20 cellular contexts compared by ENCODE assay signal in the genomic region with DNA sequence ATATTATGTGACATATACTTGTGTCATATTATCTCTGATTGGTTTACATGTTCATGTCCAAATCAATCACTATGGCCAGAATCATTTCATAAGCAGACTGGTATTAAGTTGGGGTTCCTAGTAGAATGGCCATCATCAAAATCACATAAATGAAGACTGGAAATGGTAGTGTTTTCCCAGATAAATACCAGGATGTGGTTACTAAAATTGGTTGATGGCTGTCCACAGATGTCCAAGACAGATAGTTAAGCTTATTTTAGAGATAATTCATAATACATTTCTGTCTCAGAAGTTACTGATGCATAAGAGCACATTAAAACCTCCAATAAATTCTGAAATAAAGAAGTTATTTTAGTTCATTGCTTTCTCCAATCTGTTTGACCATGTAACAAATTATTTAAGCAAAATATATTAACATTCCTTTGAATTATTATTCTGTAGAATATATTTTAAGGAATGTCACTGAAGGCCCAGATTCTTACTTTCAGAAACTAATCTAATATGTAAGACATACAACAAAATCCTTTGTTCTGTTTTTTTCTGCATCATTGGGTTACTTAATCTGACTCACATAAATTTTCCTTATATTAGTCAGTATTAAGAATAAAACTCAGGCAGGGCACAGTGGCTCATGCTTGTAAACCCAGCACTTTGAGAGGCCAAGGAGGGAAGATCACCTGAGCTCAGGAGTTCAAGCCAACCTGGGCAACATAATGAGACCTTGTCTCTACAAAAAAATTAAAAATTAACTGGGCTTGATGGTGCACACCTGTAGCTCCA.
DNase-seq lines count a peak whose midpoint lies in the region; ATAC-seq, FAIRE-seq and TF ChIP-seq lines count a peak whose summit lies in the region.
"Had no signal": no experiment of that assay in that cellular context is flagged by ENCODE, and none has a peak within 500 bp of the region (broad histone marks: within the 10 kb centered on the region; RNA-seq: fewer than 3 reads in every experiment).

No MANE protein-coding gene starts in this region.

- no peak overlapping the region for H3K27ac Mint-ChIP-seq in T-helper 2 cell treated with Interferon-gamma antibody and Interleukin-4, amounts not matched to agents 5 μg/mL and 100 μg/mL, for 36 hours
- H3K27ac Mint-ChIP-seq: activated naive CD4-positive, alpha-beta T cell treated with anti-CD3 and anti-CD28 coated beads, Interleukin-2, amount 50 U/mL, for 24 hours; naive thymus-derived CD8-positive, alpha-beta T cell had no signal

- FAIRE-seq in GM12891 (lab: Jason Lieb, UNC) (peak; percentile 45), RCC 7860 (lab: Jason Lieb, UNC) (peak; percentile 94)

- H3K27me3 Mint-ChIP-seq in T-helper 2 cell treated with Interferon-gamma antibody and Interleukin-4, amounts not matched to agents 5 μg/mL and 100 μg/mL, for 36 hours (ENCODE audit: low read depth) = peaks cover 15% of the 10 kb centered on the region
- H3K27me3 Mint-ChIP-seq: activated naive CD4-positive, alpha-beta T cell treated with anti-CD3 and anti-CD28 coated beads, Interleukin-2, amount 50 U/mL, for 24 hours; naive thymus-derived CD8-positive, alpha-beta T cell had no signal

- H3K4me3 ChIP-seq in epithelial cell of esophagus (ENCODE audit: low read length) = no peak overlapping the region
- H3K4me3 ChIP-seq: BLaER1 treated with 17β-estradiol and CSF1 and Interleukin-3, amounts not matched to agents 10 nM and 100 nM; right atrium auricular region; tibial artery had no signal

- no peaks in the 10 kb centered on the region for H3K9me3 Mint-ChIP-seq in T-helper 2 cell treated with Interferon-gamma antibody and Interleukin-4, amounts not matched to agents 5 μg/mL and 100 μg/mL, for 36 hours
- H3K9me3 Mint-ChIP-seq: activated naive CD4-positive, alpha-beta T cell treated with anti-CD3 and anti-CD28 coated beads, Interleukin-2, amount 50 U/mL, for 24 hours; naive thymus-derived CD8-positive, alpha-beta T cell had no signal

- TF ChIP-seq POLR2A in GM12891 (IDR thresholded peaks at IDR 0.05; ENCODE audit: low read depth, low read length) = no peak

- no peak for DNase-seq in GM12891 (ENCODE audit: insufficient read length, low spot score)
- peak; percentile 79 for DNase-seq in RCC 7860 (ENCODE audit: low spot score)
- peak; percentile 78 for DNase-seq in epithelial cell of esophagus (ENCODE audit: low read depth)
- peak; percentile 88 for DNase-seq in renal cortical epithelial cell (ENCODE audit: low read depth)
- no peak for DNase-seq in T-helper 2 cell treated with Interferon-gamma antibody and Interleukin-4, amounts not matched to agents 5 μg/mL and 100 μg/mL, for 36 hours (ENCODE audit: low spot score)
- DNase-seq in mesenteric fat pad (ENCODE audit: low spot score) = no peak
- DNase-seq: central memory CD4-positive, alpha-beta T cell; DMS79; hypothalamus; left ventricle myocardium superior; NCI-H1436; NCI-H446; stimulated activated CD4-positive, alpha-beta T cell treated with anti-CD3 and anti-CD28 coated beads, Interleukin-4, amount 100 ng/mL, for 1 hour; tibial artery had no signal

- H3K4me1 Mint-ChIP-seq in T-helper 2 cell treated with Interferon-gamma antibody and Interleukin-4, amounts not matched to agents 5 μg/mL and 100 μg/mL, for 36 hours (ENCODE audit: low read depth) = peaks cover 7% of the 10 kb centered on the region

- H3K36me3 Mint-ChIP-seq in T-helper 2 cell treated with Interferon-gamma antibody and Interleukin-4, amounts not matched to agents 5 μg/mL and 100 μg/mL, for 36 hours (ENCODE audit: low read depth) = no peaks in the 10 kb centered on the region
- H3K36me3 Mint-ChIP-seq: activated naive CD4-positive, alpha-beta T cell treated with anti-CD3 and anti-CD28 coated beads, Interleukin-2, amount 50 U/mL, for 24 hours; naive thymus-derived CD8-positive, alpha-beta T cell had no signal

- no peak for ATAC-seq in HG03159 (IDR thresholded peaks at IDR 0.05; ENCODE audit: unreplicated experiment)
- ATAC-seq in HG03196 (IDR thresholded peaks at IDR 0.05; ENCODE audit: unreplicated experiment) = no peak
- ATAC-seq: left ventricle myocardium superior; naive thymus-derived CD8-positive, alpha-beta T cell had no signal

- no peak overlapping the region for H3K4me3 Mint-ChIP-seq in T-helper 2 cell treated with Interferon-gamma antibody and Interleukin-4, amounts not matched to agents 5 μg/mL and 100 μg/mL, for 36 hours
- H3K4me3 Mint-ChIP-seq: activated naive CD4-positive, alpha-beta T cell treated with anti-CD3 and anti-CD28 coated beads, Interleukin-2, amount 50 U/mL, for 24 hours; naive thymus-derived CD8-positive, alpha-beta T cell had no signal

- no peak for TF ChIP-seq CTCF in epithelial cell of esophagus (IDR thresholded peaks at IDR 0.05; ENCODE audit: insufficient read depth, low read depth, low read length, missing control alignments)

TF ChIP-seq in GM12891, 5 proteins besides CTCF, POLR2A, EP300 and RAD21:
- TF ChIP-seq PAX5 (IDR thresholded peaks at IDR 0.05; ENCODE audit: insufficient read depth, low read length, severe bottlenecking) (no peak), TAF1 (IDR thresholded peaks at IDR 0.05; ENCODE audit: low read depth, low read length) (no peak), SPI1 (IDR thresholded peaks at IDR 0.05; ENCODE audit: low read depth, low read length) (no peak), POU2F2 (IDR thresholded peaks at IDR 0.05; ENCODE audit: low read depth, low read length) (no peak), POLR2AphosphoS5 (IDR thresholded peaks at IDR 0.05; ENCODE audit: low read depth, low read length) (no peak)

Comparison
In these comparisons a context has a peak if more than half of its experiments do, and no peak if none do; other contexts are left out.
1. DNase-seq: peak in RCC 7860 (single experiment), epithelial cell of esophagus (single experiment) and renal cortical epithelial cell (single experiment); none in GM12891 (single experiment), T-helper 2 cell treated with Interferon-gamma antibody and Interleukin-4, amounts not matched to agents 5 μg/mL and 100 μg/mL, for 36 hours (single experiment) and mesenteric fat pad (single experiment).